In genomic region chr1:237795558-237795957, GRCh38 we compare ENCODE assay signal across 34 cellular contexts.
"Had no signal": no experiment of that assay in that cellular context is flagged by ENCODE, and none has a peak within 500 bp of the region (broad histone marks: within the 10 kb centered on the region; RNA-seq: fewer than 3 reads in every experiment).

No MANE protein-coding gene starts in this region.

- H3K27me3 ChIP-seq: MG63 had no signal

- H3K36me3 ChIP-seq: MG63 had no signal

- DNase-seq: Karpas-422, Kasumi-1, MG63, MM.1S, MV-4-11, NCI-H1048, NCI-H1092, NCI-H1092 treated with DMSO at 0.1 percent for 48 hours, NCI-H1105, NCI-H1105 treated with DMSO at 0.1 percent for 48 hours, NCI-H1417, NCI-H1417 treated with DMSO at 0.1 percent for 48 hours, NCI-H1436, NCI-H1436 treated with DMSO at 0.1 percent for 48 hours, NCI-H146, NCI-H1694, NCI-H1694 treated with DMSO at 0.1 percent for 48 hours, NCI-H187, NCI-H187 treated with DMSO at 0.1 percent for 48 hours, NCI-H1930, NCI-H2029, NCI-H2029 treated with DMSO at 0.1 percent for 48 hours, NCI-H2081, NCI-H2081 treated with DMSO at 0.1 percent for 48 hours, NCI-H2107, NCI-H2171, NCI-H2171 treated with DMSO at 0.1 percent for 48 hours, NCI-H2227 treated with DMSO at 0.1 percent for 48 hours, NCI-H226, NCI-H345, NCI-H446, NCI-H446 treated with DMSO at 0.1 percent for 48 hours, NCI-H510A had no signal

- H3K27ac ChIP-seq: KMS-11 had no signal

- H3K4me3 ChIP-seq: MG63 had no signal

- H3K9me3 ChIP-seq: MG63 had no signal
